Comparison of ENCODE assay signal across 21 cellular contexts in the genomic region with DNA sequence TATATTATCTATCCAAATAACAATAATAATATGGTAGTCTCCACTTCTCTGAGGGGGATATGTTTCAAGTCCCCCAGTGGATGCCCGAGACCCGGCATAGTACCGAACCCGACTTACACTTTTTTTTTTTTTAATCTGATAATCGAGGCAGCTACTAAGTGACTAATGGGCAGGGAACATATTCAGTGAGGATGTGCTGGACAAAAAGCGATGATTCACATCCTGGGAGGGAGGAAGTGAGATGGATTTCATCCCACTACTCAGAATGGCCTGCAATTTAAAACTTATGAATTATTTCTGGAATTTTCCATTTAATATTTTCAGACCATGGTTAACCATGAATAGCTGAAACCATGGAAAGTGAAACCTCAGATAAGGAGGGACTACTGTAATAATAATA. TPM values are rescaled to one million over a fixed set of nuclear protein-coding genes. Genes with fewer than 3 reads are reported as not detected.
DNase-seq lines count a peak whose midpoint lies in the region; ATAC-seq, FAIRE-seq and TF ChIP-seq lines count a peak whose summit lies in the region.
"Had no signal": no experiment of that assay in that cellular context is flagged by ENCODE, and none has a peak within 500 bp of the region (broad histone marks: within the 10 kb centered on the region; RNA-seq: fewer than 3 reads in every experiment).

No MANE protein-coding gene starts in this region.

- peaks cover 2% of the 10 kb centered on the region for H3K36me3 Mint-ChIP-seq in progenitor cell of endocrine pancreas (ENCODE audit: insufficient read depth)
- H3K36me3 Mint-ChIP-seq: T-cell had no signal

- H3K79me2 ChIP-seq in endothelial cell of umbilical vein (ENCODE audit: control insufficient read depth, insufficient read depth, low read length) = no peaks in the 10 kb centered on the region

- H3K4me2 ChIP-seq in endothelial cell of umbilical vein (ENCODE audit: insufficient read depth, low read length) = no peak overlapping the region

- POLR2A ChIA-PET in endothelial cell of umbilical vein (lab: Charles Lee) = no interaction called here

- intact Hi-C loops in endothelial cell of umbilical vein (cut with micrococcal nuclease) = no loop called here

- BruUV-seq in endothelial cell of umbilical vein (replicated peaks; lab: Mats Ljungman, UMichigan) = no TSS peak

- H3K4me1 Mint-ChIP-seq in progenitor cell of endocrine pancreas (ENCODE audit: low read depth) = no peaks in the 10 kb centered on the region
- H3K4me1 Mint-ChIP-seq: natural killer cell, T-cell had no signal

- peaks cover 2% of the 10 kb centered on the region for H3K9me3 ChIP-seq in endothelial cell of umbilical vein (replicated peaks; ENCODE audit: control insufficient read depth, insufficient read depth, low read length)
- no peaks in the 10 kb centered on the region for H3K9me3 ChIP-seq in SJCRH30 (replicated peaks)
- H3K9me3 ChIP-seq: psoas muscle, vagina had no signal

- H3K27ac Mint-ChIP-seq in progenitor cell of endocrine pancreas = no peak overlapping the region
- H3K27ac Mint-ChIP-seq: activated T-helper 2 cell treated with anti-CD3 and anti-CD28 coated beads, Interferon-gamma antibody, Interleukin-2, Interleukin-4, amounts not matched to agents 10 μg/mL and 5 μg/mL and 100 μg/mL, durations not matched to agents 14 hours and 24 hours and 36 hours; natural killer cell; T-cell had no signal

- no peak overlapping the region for H3K9ac ChIP-seq in endothelial cell of umbilical vein (replicated peaks; ENCODE audit: extremely low read depth, insufficient read depth, low read length)

- no peaks in the 10 kb centered on the region for H3K4me1 ChIP-seq in endothelial cell of umbilical vein (ENCODE audit: control insufficient read depth, extremely low read depth, insufficient read depth, low read length)
- peaks cover 2% of the 10 kb centered on the region; the same call in 1 of the 2 replicates for H3K4me1 ChIP-seq in SJCRH30
- H3K4me1 ChIP-seq: psoas muscle, vagina had no signal

- CTCF ChIA-PET in endothelial cell of umbilical vein (lab: Charles Lee) = interaction anchor here (1.0 to 1.4 kb wide), 2 partner anchors 106 to 1240 kb away, joined by 3 to 5 read pairs; no protein-coding TSS in a partner anchor

- no peak overlapping the region for H3K4me3 ChIP-seq in endothelial cell of umbilical vein (replicated peaks in 1 of 3; ENCODE audit: insufficient read depth in 1 of 3, low read depth in 1 of 3, low read length in 3 of 3)
- no peak overlapping the region for H3K4me3 ChIP-seq in SJCRH30
- H3K4me3 ChIP-seq: dorsolateral prefrontal cortex, psoas muscle, vagina had no signal

- no peak for TF ChIP-seq POLR2A in endothelial cell of umbilical vein (IDR thresholded peaks at IDR 0.05; ENCODE audit: low read depth, low read length)

- H3K9me3 Mint-ChIP-seq in progenitor cell of endocrine pancreas (ENCODE audit: low read depth) = peaks cover 6% of the 10 kb centered on the region

- H3K36me3 ChIP-seq in endothelial cell of umbilical vein (ENCODE audit: control insufficient read depth in 2 of 2, extremely low read depth in 1 of 2, insufficient read depth in 2 of 2, low read length in 2 of 2) (no peaks in the 10 kb centered on the region), SJCRH30 (no peaks in the 10 kb centered on the region)
- H3K36me3 ChIP-seq: vagina had no signal

- no peak overlapping the region for H3K27ac ChIP-seq in endothelial cell of umbilical vein (ENCODE audit: insufficient read depth, low read depth, low read length)
- H3K27ac ChIP-seq in SJCRH30 = no peak overlapping the region
- H3K27ac ChIP-seq: psoas muscle, vagina had no signal

- FAIRE-seq in RCC 7860 (lab: Jason Lieb, UNC) (no peak), endothelial cell of umbilical vein (lab: Jason Lieb, UNC) (no peak)
- FAIRE-seq: H1 had no signal

- H3K27me3 Mint-ChIP-seq in progenitor cell of endocrine pancreas = peaks cover 32% of the 10 kb centered on the region

- dilution Hi-C loops in endothelial cell of umbilical vein (cut with MboI; ENCODE audit: extremely low pct_ligation_motif_present, low sequenced_read_pairs) = no loop called here

- no peak overlapping the region for H3K4me3 Mint-ChIP-seq in progenitor cell of endocrine pancreas (ENCODE audit: low read depth)
- H3K4me3 Mint-ChIP-seq: natural killer cell, T-cell had no signal

- DNase-seq in EL (peak; percentile 67), RCC 7860 (ENCODE audit: low spot score) (peak; percentile 31), endothelial cell of umbilical vein (ENCODE audit: low read depth, low spot score) (no peak), non-pigmented ciliary epithelial cell (ENCODE audit: low read depth) (peak; percentile 44), progenitor cell of endocrine pancreas (ENCODE audit: low spot score, unreplicated experiment) (no peak), SJCRH30 (no peak)
- no peak for DNase-seq in stimulated activated CD4-positive, alpha-beta T cell treated with anti-CD3 and anti-CD28 coated beads, Interleukin-2, amount 100 ng/mL, for 48 hours
- DNase-seq: activated CD8-positive, alpha-beta memory T cell treated with anti-CD3 and anti-CD28 coated beads for 24 hours; aorta; dorsolateral prefrontal cortex; left ventricle myocardium superior; natural killer cell; NCI-H2081 treated with DMSO at 0.1 percent for 48 hours; psoas muscle; stimulated activated CD4-positive, alpha-beta T cell treated with anti-CD3 and anti-CD28 coated beads, Interleukin-15, amount 100 ng/mL, for 24 hours; T-cell had no signal

- H2AFZ ChIP-seq in endothelial cell of umbilical vein (ENCODE audit: low read depth, low read length) = no peak overlapping the region

- no peak for ATAC-seq in HG02623 (IDR thresholded peaks at IDR 0.05; ENCODE audit: unreplicated experiment)
- ATAC-seq: left ventricle myocardium superior, natural killer cell, Panc1, psoas muscle, T-cell had no signal

- H4K20me1 ChIP-seq in endothelial cell of umbilical vein (replicated peaks; ENCODE audit: control insufficient read depth, extremely low read depth, insufficient read depth, low read length) = no peaks in the 10 kb centered on the region

- H3K9me1 ChIP-seq in endothelial cell of umbilical vein (replicated peaks; ENCODE audit: control insufficient read depth, extremely low read depth, insufficient read depth, low read length) = no peaks in the 10 kb centered on the region

- TF ChIP-seq CTCF in endothelial cell of umbilical vein (IDR thresholded peaks at IDR 0.05; ENCODE audit: extremely low read depth in 1 of 2, insufficient read depth in 1 of 2, low read depth in 1 of 2, low read length in 2 of 2) (no peak), progenitor cell of endocrine pancreas (IDR thresholded peaks at IDR 0.05; ENCODE audit: unreplicated experiment) (no peak)

- no peaks in the 10 kb centered on the region for H3K27me3 ChIP-seq in endothelial cell of umbilical vein (ENCODE audit: control insufficient read depth in 2 of 2, insufficient read depth in 2 of 2, low read length in 2 of 2)
- 0 out of 2 replicates have a peak, but pooled peaks cover 3% of the 10 kb centered on the region for H3K27me3 ChIP-seq in SJCRH30
- H3K27me3 ChIP-seq: dorsolateral prefrontal cortex, vagina had no signal

TF ChIP-seq in endothelial cell of umbilical vein, 7 proteins besides CTCF, POLR2A, EP300 and RAD21:
- TF ChIP-seq FOS (IDR thresholded peaks at IDR 0.05; ENCODE audit: borderline replicate concordance, insufficient read depth, low read length) (peak; percentile 9), POLR2AphosphoS5 (IDR thresholded peaks at IDR 0.05; ENCODE audit: insufficient read depth, low read depth, low read length) (no peak)
TF ChIP-seq in endothelial cell of umbilical vein: peak in this region for 1.

RNA-seq across cellular contexts. Expression of gene SELENOK, which starts 49.5 kb away (rescaled TPM):
- total RNA-seq in endothelial cell of umbilical vein (30.4 and 35.2 TPM in 2 replicates), progenitor cell of endocrine pancreas (40.2 and 44.2 TPM in 2 replicates)
- 20.5 and 26.1 TPM in 2 replicates for polyA plus RNA-seq in endothelial cell of umbilical vein
- polyA plus RNA-seq in endothelial cell of umbilical vein (2011; cell fraction: cytosol; rRNA removed) = 36.9 and 47.4 TPM in 2 replicates
- polyA plus RNA-seq in endothelial cell of umbilical vein (2011; cell fraction: nucleus; rRNA removed) = 15.1 and 17.3 TPM in 2 replicates
- 29.7 and 42.7 TPM in 2 replicates for polyA plus RNA-seq in endothelial cell of umbilical vein (2012)
- 20.8 and 25.8 TPM in 2 replicates for polyA minus RNA-seq in endothelial cell of umbilical vein
- 10.1 TPM for polyA minus RNA-seq in endothelial cell of umbilical vein (2011; cell fraction: cytosol; rRNA and poly(A)+ RNA removed)
- 9.6 and 29.2 TPM in 2 replicates for polyA minus RNA-seq in endothelial cell of umbilical vein (2011; cell fraction: nucleus; rRNA and poly(A)+ RNA removed)
- 42.8 and 44.1 TPM in 2 replicates for total RNA-seq in SJCRH30 (2014; rRNA removed; shearing (Covaris generic))

RNA-seq across cellular contexts. Expression of gene ACTR8, which starts 59.2 kb away (rescaled TPM):
- total RNA-seq in endothelial cell of umbilical vein = 42.0 and 43.1 TPM in 2 replicates
- polyA plus RNA-seq in endothelial cell of umbilical vein = 12.1 and 14.4 TPM in 2 replicates
- polyA plus RNA-seq in endothelial cell of umbilical vein (2011; cell fraction: cytosol; rRNA removed) = 16.6 and 16.9 TPM in 2 replicates
- polyA plus RNA-seq in endothelial cell of umbilical vein (2011; cell fraction: nucleus; rRNA removed) = 35.8 and 37.2 TPM in 2 replicates
- polyA plus RNA-seq in endothelial cell of umbilical vein (2012) = 23.9 and 26.3 TPM in 2 replicates
- polyA minus RNA-seq in endothelial cell of umbilical vein = 19.6 and 32.1 TPM in 2 replicates
- polyA minus RNA-seq in endothelial cell of umbilical vein (2011; cell fraction: cytosol; rRNA and poly(A)+ RNA removed) = 19.5 TPM
- polyA minus RNA-seq in endothelial cell of umbilical vein (2011; cell fraction: nucleus; rRNA and poly(A)+ RNA removed) = 19.3 and 22.7 TPM in 2 replicates
- total RNA-seq in progenitor cell of endocrine pancreas = 55.1 and 60.8 TPM in 2 replicates
- total RNA-seq in SJCRH30 (2014; rRNA removed; shearing (Covaris generic)) = 20.3 and 21.6 TPM in 2 replicates

Comparison
In these comparisons a context has a peak if more than half of its experiments do, and no peak if none do; other contexts are left out.
1. DNase-seq: peak in EL (single experiment), RCC 7860 (single experiment) and non-pigmented ciliary epithelial cell (single experiment); none in endothelial cell of umbilical vein (single experiment), progenitor cell of endocrine pancreas (single experiment), stimulated activated CD4-positive, alpha-beta T cell treated with anti-CD3 and anti-CD28 coated beads, Interleukin-2, amount 100 ng/mL, for 48 hours (0 of 2) and SJCRH30 (0 of 2).